13 cellular contexts compared by ENCODE assay signal in genomic region chr3:45606991-45607712, GRCh38. TPM values are rescaled to one million over a fixed set of nuclear protein-coding genes. Genes with fewer than 3 reads are reported as not detected.
A peak's percentile ranks its signal among the peaks of the same experiment; 100 is the strongest.
DNase-seq lines count a peak whose midpoint lies in the region; ATAC-seq and TF ChIP-seq lines count a peak whose summit lies in the region.
"Had no signal": no experiment of that assay in that cellular context is flagged by ENCODE, and none has a peak within 500 bp of the region (broad histone marks: within the 10 kb centered on the region; RNA-seq: fewer than 3 reads in every experiment).

No MANE protein-coding gene starts in this region.

- H3K79me2 ChIP-seq in KMS-11 (ENCODE audit: insufficient read depth, low read depth): peaks cover 100% of the 10 kb centered on the region

- H3K4me2 ChIP-seq in KMS-11: no peak overlapping the region; the same call in 1 of the 2 replicates

- no peaks in the 10 kb centered on the region for H3K27me3 Mint-ChIP-seq in brain
- H3K27me3 Mint-ChIP-seq: activated CD4-positive, alpha-beta T cell treated with anti-CD3 and anti-CD28 coated beads for 36 hours had no signal

- H3K9ac ChIP-seq in KMS-11: no peak overlapping the region

- DNase-seq in iris pigment epithelial cell (ENCODE audit: low read depth): peak; percentile 49
- peak; percentile 17 for DNase-seq in spleen
- DNase-seq in midbrain (lab: John Stamatoyannopoulos, UW): no peak
- no peak for DNase-seq in SKM-1 treated with dmso at 0.1 percent for 144 hours (lab: John Stamatoyannopoulos, UW; ENCODE audit: unreplicated experiment)
- no peak for DNase-seq in NOMO-1 (lab: John Stamatoyannopoulos, UW; ENCODE audit: unreplicated experiment in 2 of 2)
- DNase-seq: activated CD4-positive, alpha-beta T cell treated with anti-CD3 and anti-CD28 coated beads for 36 hours; Karpas-422; small intestine had no signal

- no peak for ATAC-seq in GM18519 (IDR thresholded peaks at IDR 0.05; ENCODE audit: low FRiP score, unreplicated experiment)
- ATAC-seq: activated CD4-positive, alpha-beta T cell treated with anti-CD3 and anti-CD28 coated beads for 36 hours; HCT116 had no signal

- H3K4me1 ChIP-seq in KMS-11 (ENCODE audit: low read depth, poor library complexity, severe bottlenecking): peaks cover 91% of the 10 kb centered on the region
- H3K4me1 ChIP-seq in spleen: peaks cover 6 to 96% (median 54%) of the 10 kb centered on the region in 6 donors

- H3K27ac ChIP-seq in KMS-11: peak overlapping the region; percentile 13; the same call in 1 of the 2 replicates
- peak overlapping the region in 2 of 8 donors; percentile 0 to 24 for H3K27ac ChIP-seq in spleen
- H3K27ac ChIP-seq: SK-N-MC had no signal

- no peak for TF ChIP-seq POLR2A in spleen (IDR thresholded peaks at IDR 0.05)

- H3K9me3 Mint-ChIP-seq in brain: no peaks in the 10 kb centered on the region

- H3K9me3 ChIP-seq in spleen: no peaks in the 10 kb centered on the region

- no peak overlapping the region for H2AFZ ChIP-seq in KMS-11 (ENCODE audit: low read depth)

- intact Hi-C loops in spleen (cut with DNase I; ENCODE audit: low total_unique reads): no loop called here

- H4K20me1 ChIP-seq in KMS-11 (ENCODE audit: insufficient read depth): no peaks in the 10 kb centered on the region

- no peaks in the 10 kb centered on the region for H3K36me3 ChIP-seq in KMS-11 (ENCODE audit: insufficient read depth)
- peaks cover 0 to 70% (median 15%) of the 10 kb centered on the region in 6 donors for H3K36me3 ChIP-seq in spleen

- no peak overlapping the region for H3K4me3 ChIP-seq in KMS-11 (IDR thresholded peaks at IDR 0.05; ENCODE audit: insufficient read depth, low read depth, low read length)
- H3K4me3 ChIP-seq in spleen: no peak overlapping the region
- H3K4me3 ChIP-seq: SK-N-MC had no signal

- 59 to 72% (median 66%) methylated on average over 11 of the region's 11 CpGs for WGBS in spleen, 5 donors

- TF ChIP-seq CTCF in KMS-11 (conservative IDR thresholded peaks at IDR 0.05; ENCODE audit: low read depth, low read length): no peak
- no peak for TF ChIP-seq CTCF in brain (conservative IDR thresholded peaks at IDR 0.05)
- no peak for TF ChIP-seq CTCF in spleen (IDR thresholded peaks at IDR 0.05 in 8 of 11, conservative IDR thresholded peaks at IDR 0.05 in 3 of 11)

- peaks cover 21% of the 10 kb centered on the region for H3K36me3 Mint-ChIP-seq in brain

- peak overlapping the region in 3 of 5 experiments; percentile 17 to 32 (median 22) for H3K4me3 Mint-ChIP-seq in brain
- H3K4me3 Mint-ChIP-seq: activated CD4-positive, alpha-beta T cell treated with anti-CD3 and anti-CD28 coated beads for 36 hours had no signal

- H3K27ac Mint-ChIP-seq in brain: peak overlapping the region; percentile 66 to 95 (median 72)

- H3K4me1 Mint-ChIP-seq in brain: peaks cover 96% of the 10 kb centered on the region

- H3K27me3 ChIP-seq in KMS-11 (ENCODE audit: insufficient read depth, low read depth) (no peaks in the 10 kb centered on the region), spleen (replicated peaks in 1 of 7) (no peaks in the 10 kb centered on the region)

RNA-seq across cellular contexts. Expression of gene LIMD1, which starts 12.6 kb away (rescaled TPM):
- polyA plus RNA-seq in brain (ENCODE audit: insufficient read depth, low read depth, low replicate concordance) (1.3 TPM), spleen (10 to 100 TPM in 1 of 3 donors, 1 to 10 TPM in 2; 5.3 to 15.9 (median 6.5) TPM)
- total RNA-seq in spleen: 10 to 100 TPM; 41.5 to 58.5 (median 49.8) TPM

Comparison
In these comparisons a context has a peak if more than half of its experiments do, and no peak if none do; other contexts are left out.
1. DNase-seq: peak in iris pigment epithelial cell (single experiment) and spleen (single experiment); none in midbrain (single experiment), SKM-1 treated with dmso at 0.1 percent for 144 hours (single experiment) and NOMO-1 (0 of 2).